In the genomic region with DNA sequence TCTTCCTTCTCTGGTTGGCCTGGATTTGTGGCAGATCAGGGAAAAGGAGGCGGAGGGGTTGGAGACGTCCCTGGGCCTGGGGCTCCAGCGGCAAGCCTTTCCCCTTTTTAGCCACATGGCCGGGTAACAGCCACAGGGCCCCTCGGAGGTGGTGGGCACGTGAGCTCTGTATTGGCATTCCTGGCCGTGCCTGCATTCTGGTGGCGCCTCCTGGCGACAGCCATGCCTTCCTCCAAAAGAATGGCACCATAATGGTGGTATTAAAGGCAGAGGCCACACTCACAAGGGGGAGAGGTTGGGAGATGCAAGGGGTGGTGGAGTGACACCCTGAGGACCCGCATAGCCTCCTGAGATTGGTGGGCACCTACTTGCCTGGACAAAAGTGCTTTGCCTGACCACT, we compare ENCODE assay signal across 17 cellular contexts. TPM values are rescaled to one million over a fixed set of nuclear protein-coding genes. Genes with fewer than 3 reads are reported as not detected.
DNase-seq lines count a peak whose midpoint lies in the region; ATAC-seq and TF ChIP-seq lines count a peak whose summit lies in the region.
"Had no signal": no experiment of that assay in that cellular context is flagged by ENCODE, and none has a peak within 500 bp of the region (broad histone marks: within the 10 kb centered on the region; RNA-seq: fewer than 3 reads in every experiment).

No MANE protein-coding gene starts in this region.

- H3K27me3 ChIP-seq in H9 (ENCODE audit: insufficient read depth, low read length) (no peaks in the 10 kb centered on the region), brain microvascular endothelial cell (replicated peaks) (no peaks in the 10 kb centered on the region), mesenchymal stem cell (ENCODE audit: control insufficient read depth in 1 of 2, insufficient read depth in 1 of 2, low read length in 2 of 2) (no peaks in the 10 kb centered on the region)
- H3K27me3 ChIP-seq: pancreas had no signal

- H3K27ac ChIP-seq in H9 (ENCODE audit: insufficient read length, low read depth, low read length): no peak overlapping the region
- H3K27ac ChIP-seq in brain microvascular endothelial cell: no peak overlapping the region
- H3K27ac ChIP-seq in mesenchymal stem cell (ENCODE audit: low read length, poor library complexity, severe bottlenecking): no peak overlapping the region

- no peaks in the 10 kb centered on the region for H3K79me2 ChIP-seq in H9 (ENCODE audit: insufficient read depth, low read length)

- H4K91ac ChIP-seq in H9 (ENCODE audit: insufficient read length, low read depth, low read length) (no peak overlapping the region), mesenchymal stem cell (ENCODE audit: low read length) (peak overlapping the region; percentile 29)

- H2BK15ac ChIP-seq in H9 (ENCODE audit: low read depth, low read length) (no peak overlapping the region), mesenchymal stem cell (ENCODE audit: low read depth, poor library complexity, severe bottlenecking) (no peak overlapping the region)

- H3K18ac ChIP-seq in H9 (ENCODE audit: insufficient read length, low read depth, low read length) (no peak overlapping the region), mesenchymal stem cell (ENCODE audit: low read depth in 1 of 2, low read length in 2 of 2) (no peak overlapping the region)

- H3K14ac ChIP-seq in H9 (ENCODE audit: insufficient read depth, low read length) (no peak overlapping the region), mesenchymal stem cell (ENCODE audit: low read length in 2 of 2) (peak overlapping the region in 1 of 2 experiments; percentile 36)

- H3K23me2 ChIP-seq in H9 (ENCODE audit: insufficient read length, low read depth, low read length, poor library complexity, severe bottlenecking): no peaks in the 10 kb centered on the region

- peaks cover 11 to 26% of the 10 kb centered on the region in 2 experiments for H3K4me1 Mint-ChIP-seq in H9
- H3K4me1 Mint-ChIP-seq in stimulated activated naive B cell treated with anti-CD40 and anti-IgM and Interleukin-4, amounts not matched to agents 10 μg/mL and 1 μg/mL and 100 μg/mL, for 72 hours: peaks cover 0 to 3% of the 10 kb centered on the region in 2 donors
- H3K4me1 Mint-ChIP-seq in stimulated activated memory B cell treated with anti-CD40 and anti-IgM and Interleukin-4, amounts not matched to agents 10 μg/mL and 1 μg/mL and 100 μg/mL, for 72 hours: no peaks in the 10 kb centered on the region
- H3K4me1 Mint-ChIP-seq: CD14-positive monocyte had no signal

- H3K4me3 ChIP-seq in brain microvascular endothelial cell (ENCODE audit: low read depth, low read length) (no peak overlapping the region), mesenchymal stem cell (ENCODE audit: insufficient read depth in 1 of 2, low read depth in 1 of 2, low read length in 2 of 2) (no peak overlapping the region)
- H3K4me3 ChIP-seq: lung had no signal

- no peak overlapping the region for H4K5ac ChIP-seq in H9 (ENCODE audit: insufficient read length, low read depth, low read length)

- H3K9me3 ChIP-seq in H9 (ENCODE audit: control insufficient read depth, low read depth, low read length) (no peaks in the 10 kb centered on the region), mesenchymal stem cell (ENCODE audit: control insufficient read depth, low read length) (no peaks in the 10 kb centered on the region)
- H3K9me3 ChIP-seq: pancreas had no signal

- H3K23ac ChIP-seq in H9 (ENCODE audit: insufficient read length, low read depth, low read length) (no peak overlapping the region), mesenchymal stem cell (ENCODE audit: low read length in 2 of 2) (no peak overlapping the region)

- H3K4me1 ChIP-seq in H9 (ENCODE audit: insufficient read depth, low read length) (no peaks in the 10 kb centered on the region), mesenchymal stem cell (ENCODE audit: control insufficient read depth, insufficient read depth, low read depth, low read length) (peaks cover 44% of the 10 kb centered on the region)

- H3K4ac ChIP-seq in H9 (ENCODE audit: low read depth, low read length) (no peak overlapping the region), mesenchymal stem cell (ENCODE audit: low read depth in 1 of 2, low read length in 2 of 2) (no peak overlapping the region)

- H3K79me1 ChIP-seq in H9 (ENCODE audit: insufficient read depth, low read depth, low read length, poor library complexity, severe bottlenecking) (no peaks in the 10 kb centered on the region), mesenchymal stem cell (replicated peaks; ENCODE audit: low read length, poor library complexity, severe bottlenecking) (no peaks in the 10 kb centered on the region)

- no peaks in the 10 kb centered on the region for H3K9me3 Mint-ChIP-seq in H9
- H3K9me3 Mint-ChIP-seq in stimulated activated naive B cell treated with anti-CD40 and anti-IgM and Interleukin-4, amounts not matched to agents 10 μg/mL and 1 μg/mL and 100 μg/mL, for 72 hours: no peaks in the 10 kb centered on the region
- no peaks in the 10 kb centered on the region for H3K9me3 Mint-ChIP-seq in stimulated activated memory B cell treated with anti-CD40 and anti-IgM and Interleukin-4, amounts not matched to agents 10 μg/mL and 1 μg/mL and 100 μg/mL, for 72 hours
- H3K9me3 Mint-ChIP-seq: CD14-positive monocyte had no signal

- H3T11ph ChIP-seq in H9 (ENCODE audit: low read length): no peak overlapping the region

- H3K36me3 Mint-ChIP-seq in H9 (ENCODE audit: insufficient read depth in 1 of 3, low read depth in 3 of 3): no peaks in the 10 kb centered on the region
- no peaks in the 10 kb centered on the region for H3K36me3 Mint-ChIP-seq in stimulated activated naive B cell treated with anti-CD40 and anti-IgM and Interleukin-4, amounts not matched to agents 10 μg/mL and 1 μg/mL and 100 μg/mL, for 72 hours
- no peaks in the 10 kb centered on the region for H3K36me3 Mint-ChIP-seq in stimulated activated memory B cell treated with anti-CD40 and anti-IgM and Interleukin-4, amounts not matched to agents 10 μg/mL and 1 μg/mL and 100 μg/mL, for 72 hours
- H3K36me3 Mint-ChIP-seq: CD14-positive monocyte had no signal

- in situ Hi-C loops in brain microvascular endothelial cell (cut with HindIII; ENCODE audit: low pct_ligation_motif_present, low sequenced_read_pairs): no loop called here

- DNase-seq in COLO668 (lab: John Stamatoyannopoulos, UW; ENCODE audit: unreplicated experiment): peak; percentile 26
- peak; percentile 79 for DNase-seq in H9
- no peak for DNase-seq in brain microvascular endothelial cell
- no peak for DNase-seq in mesenchymal stem cell
- no peak for DNase-seq in DMS114 treated with DMSO at 0.1 percent for 48 hours (lab: John Stamatoyannopoulos, UW; ENCODE audit: unreplicated experiment)
- no peak for DNase-seq in stimulated activated naive B cell treated with anti-CD40 and anti-IgM and Interleukin-4, amounts not matched to agents 10 μg/mL and 1 μg/mL and 100 μg/mL, for 72 hours
- DNase-seq: activated CD4-positive, CD25-positive, alpha-beta regulatory T cell; GF-D8; glutamatergic neuron; NCI-H1694 treated with DMSO at 0.1 percent for 48 hours; stimulated activated CD4-positive, alpha-beta T cell treated with anti-CD3 and anti-CD28 coated beads, Interleukin-4, amount 100 ng/mL, for 1 hour; stimulated activated naive CD8-positive, alpha-beta T cell treated with anti-CD3 and anti-CD28 coated beads, Interleukin-15, Interleukin-2, amounts not matched to agents 100 U/mL and 50 U/mL, for 24 hours had no signal

- H4K8ac ChIP-seq in H9 (replicated peaks; ENCODE audit: insufficient read length, low read depth, low read length) (no peak overlapping the region), mesenchymal stem cell (ENCODE audit: low read length) (no peak overlapping the region)

- H3K27ac Mint-ChIP-seq in H9: peak overlapping the region in 1 of 3 experiments; percentile 77; a peak in 1 of 7 replicates
- H3K27ac Mint-ChIP-seq in stimulated activated naive B cell treated with anti-CD40 and anti-IgM and Interleukin-4, amounts not matched to agents 10 μg/mL and 1 μg/mL and 100 μg/mL, for 72 hours: no peak overlapping the region
- H3K27ac Mint-ChIP-seq in stimulated activated memory B cell treated with anti-CD40 and anti-IgM and Interleukin-4, amounts not matched to agents 10 μg/mL and 1 μg/mL and 100 μg/mL, for 72 hours: no peak overlapping the region

- no peak overlapping the region for H2AK5ac ChIP-seq in H9 (ENCODE audit: insufficient read length, low read length)
- no peak overlapping the region for H2AK5ac ChIP-seq in mesenchymal stem cell (ENCODE audit: low read length, severe bottlenecking)

- H3K9ac ChIP-seq in H9 (ENCODE audit: extremely low read depth, insufficient read length, low read length): no peak overlapping the region
- no peak overlapping the region for H3K9ac ChIP-seq in mesenchymal stem cell (ENCODE audit: low read length)

- H3K36me3 ChIP-seq in brain microvascular endothelial cell (replicated peaks): no peaks in the 10 kb centered on the region
- peaks cover 0 to 6% of the 10 kb centered on the region in 2 experiments for H3K36me3 ChIP-seq in mesenchymal stem cell (ENCODE audit: control insufficient read depth in 1 of 2, insufficient read depth in 2 of 2, low read depth in 1 of 2, low read length in 2 of 2)
- H3K36me3 ChIP-seq: pancreas had no signal

- H3K27me3 Mint-ChIP-seq in H9 (ENCODE audit: low read depth): peaks cover 4% of the 10 kb centered on the region
- H3K27me3 Mint-ChIP-seq in stimulated activated naive B cell treated with anti-CD40 and anti-IgM and Interleukin-4, amounts not matched to agents 10 μg/mL and 1 μg/mL and 100 μg/mL, for 72 hours: peaks cover 0 to 4% of the 10 kb centered on the region in 2 donors
- H3K27me3 Mint-ChIP-seq in stimulated activated memory B cell treated with anti-CD40 and anti-IgM and Interleukin-4, amounts not matched to agents 10 μg/mL and 1 μg/mL and 100 μg/mL, for 72 hours: peaks cover 23% of the 10 kb centered on the region

- H2BK120ac ChIP-seq in H9 (ENCODE audit: low read depth, low read length, poor library complexity, severe bottlenecking) (no peak overlapping the region), mesenchymal stem cell (ENCODE audit: low read depth, low read length) (no peak overlapping the region)

- TF ChIP-seq CTCF in H9 (conservative IDR thresholded peaks at IDR 0.05) (peak; percentile 72), brain microvascular endothelial cell (IDR thresholded peaks at IDR 0.05; ENCODE audit: low read depth, low read length, missing control alignments) (peak; percentile 53)

- H3K4me3 Mint-ChIP-seq in H9: no peak overlapping the region
- no peak overlapping the region for H3K4me3 Mint-ChIP-seq in stimulated activated naive B cell treated with anti-CD40 and anti-IgM and Interleukin-4, amounts not matched to agents 10 μg/mL and 1 μg/mL and 100 μg/mL, for 72 hours
- no peak overlapping the region for H3K4me3 Mint-ChIP-seq in stimulated activated memory B cell treated with anti-CD40 and anti-IgM and Interleukin-4, amounts not matched to agents 10 μg/mL and 1 μg/mL and 100 μg/mL, for 72 hours
- H3K4me3 Mint-ChIP-seq: CD14-positive monocyte had no signal

- H4K20me1 ChIP-seq in H9 (ENCODE audit: control insufficient read depth, insufficient read depth, insufficient read length): no peaks in the 10 kb centered on the region

- no peak overlapping the region for H2BK5ac ChIP-seq in H9 (ENCODE audit: insufficient read length, low read length)
- H2BK5ac ChIP-seq in mesenchymal stem cell (ENCODE audit: low read depth, low read length, poor library complexity, severe bottlenecking): no peak overlapping the region

- no peak overlapping the region for H3K4me2 ChIP-seq in H9 (ENCODE audit: insufficient read depth, insufficient read length, low read length)
- no peak overlapping the region for H3K4me2 ChIP-seq in mesenchymal stem cell (ENCODE audit: low read length, poor library complexity, severe bottlenecking)

- H2BK20ac ChIP-seq in H9 (ENCODE audit: low read depth, low read length, poor library complexity, severe bottlenecking): no peak overlapping the region

- H2AFZ ChIP-seq in H9 (ENCODE audit: low read length) (no peak overlapping the region), mesenchymal stem cell (ENCODE audit: low read depth, low read length) (no peak overlapping the region)

- H2BK12ac ChIP-seq in H9 (ENCODE audit: insufficient read length, low read depth, low read length): no peak overlapping the region
- no peak overlapping the region for H2BK12ac ChIP-seq in mesenchymal stem cell (ENCODE audit: low read length in 2 of 2)

- H3K56ac ChIP-seq in H9 (ENCODE audit: insufficient read length, low read depth, low read length): no peak overlapping the region

- no peak for ATAC-seq in stimulated activated naive B cell treated with anti-CD40 and anti-IgM and Interleukin-4, amounts not matched to agents 10 μg/mL and 1 μg/mL and 100 μg/mL, for 72 hours (replicated peaks)
- ATAC-seq in stimulated activated memory B cell treated with anti-CD40 and anti-IgM and Interleukin-4, amounts not matched to agents 10 μg/mL and 1 μg/mL and 100 μg/mL, for 72 hours: no peak
- ATAC-seq in HG03520 (IDR thresholded peaks at IDR 0.05; ENCODE audit: unreplicated experiment): no peak
- ATAC-seq: stimulated activated naive CD8-positive, alpha-beta T cell treated with anti-CD3 and anti-CD28 coated beads, Interleukin-15, Interleukin-2, amounts not matched to agents 100 U/mL and 50 U/mL, for 24 hours had no signal

- WGBS in H9 (ENCODE audit: extremely low coverage, insufficient read length, low lambda C conversion rate): no CpG with 5 or more reads among the region's 10 CpGs
- 61% methylated on average over 10 of the region's 10 CpGs for WGBS in mesenchymal stem cell

RNA-seq across cellular contexts. Expression of a gene that starts 3.0 kb away (rescaled TPM):
- total RNA-seq in H9 (2021): 0.15 TPM in 1 of 2 replicates, not detected in the other
- polyA plus RNA-seq in mesenchymal stem cell (2013, experiment 1 of 2): 1.0 TPM
- 0.86 TPM for polyA plus RNA-seq in mesenchymal stem cell (2013, experiment 2 of 2)
- polyA plus RNA-seq: CD14-positive monocyte had no signal

RNA-seq across cellular contexts. Expression of a gene that starts 55.1 kb away (rescaled TPM):
- total RNA-seq in H9 (2021): 5.9 and 7.4 TPM in 2 replicates
- not detected for polyA plus RNA-seq in mesenchymal stem cell (2013, experiment 1 of 2)
- not detected for polyA plus RNA-seq in mesenchymal stem cell (2013, experiment 2 of 2)
- polyA plus RNA-seq: CD14-positive monocyte had no signal

Comparison
In these comparisons a context has a peak if more than half of its experiments do, and no peak if none do; other contexts are left out.
1. DNase-seq: peak in COLO668 (single experiment) and H9 (single experiment); none in brain microvascular endothelial cell (single experiment), mesenchymal stem cell (single experiment), DMS114 treated with DMSO at 0.1 percent for 48 hours (single experiment) and stimulated activated naive B cell treated with anti-CD40 and anti-IgM and Interleukin-4, amounts not matched to agents 10 μg/mL and 1 μg/mL and 100 μg/mL, for 72 hours (single experiment).